8 cellular contexts compared by ENCODE assay signal in genomic region chr21:25578070-25578961, GRCh38. TPM values are rescaled to one million over a fixed set of nuclear protein-coding genes. Genes with fewer than 3 reads are reported as not detected.
A peak's percentile ranks its signal among the peaks of the same experiment; 100 is the strongest.
DNase-seq lines count a peak whose midpoint lies in the region; ATAC-seq and TF ChIP-seq lines count a peak whose summit lies in the region.

No MANE protein-coding gene starts in this region.

- no peak for TF ChIP-seq CTCF in GM12865 (IDR thresholded peaks at IDR 0.05; ENCODE audit: insufficient read depth, low read depth, low read length, missing control alignments)

- intact Hi-C loops in head of caudate nucleus (cut with DNase I): no loop called here
- intact Hi-C loops in cardiac septum (cut with DNase I): no loop called here

- ATAC-seq in GM19463 (IDR thresholded peaks at IDR 0.05; ENCODE audit: unreplicated experiment) (peak; percentile 33), HG03196 (IDR thresholded peaks at IDR 0.05; ENCODE audit: unreplicated experiment) (peak; percentile 19)
- no peak for ATAC-seq in activated naive CD8-positive, alpha-beta T cell treated with anti-CD3 and anti-CD28 coated beads, Interleukin-2, amount 10 ng/mL, durations not matched to agents 7 days and 5 days (ENCODE audit: low read depth)

- no peaks in the 10 kb centered on the region for H3K27me3 Mint-ChIP-seq in activated naive CD8-positive, alpha-beta T cell treated with anti-CD3 and anti-CD28 coated beads, Interleukin-2, amount 10 ng/mL, durations not matched to agents 7 days and 5 days

- POLR2A ChIA-PET in activated naive CD8-positive, alpha-beta T cell treated with anti-CD3 and anti-CD28 coated beads, Interleukin-2, amount 10 ng/mL, durations not matched to agents 7 days and 5 days (lab: Charles Lee): no interaction called here

- peaks cover 45% of the 10 kb centered on the region for H3K4me1 Mint-ChIP-seq in activated naive CD8-positive, alpha-beta T cell treated with anti-CD3 and anti-CD28 coated beads, Interleukin-2, amount 10 ng/mL, durations not matched to agents 7 days and 5 days

- no peaks in the 10 kb centered on the region for H3K9me3 Mint-ChIP-seq in activated naive CD8-positive, alpha-beta T cell treated with anti-CD3 and anti-CD28 coated beads, Interleukin-2, amount 10 ng/mL, durations not matched to agents 7 days and 5 days

- H3K4me3 ChIP-seq in GM12865 (ENCODE audit: low read depth, low read length): no peak overlapping the region

- peak overlapping the region; percentile 48 for H3K27ac Mint-ChIP-seq in activated naive CD8-positive, alpha-beta T cell treated with anti-CD3 and anti-CD28 coated beads, Interleukin-2, amount 10 ng/mL, durations not matched to agents 7 days and 5 days

- H3K4me3 Mint-ChIP-seq in activated naive CD8-positive, alpha-beta T cell treated with anti-CD3 and anti-CD28 coated beads, Interleukin-2, amount 10 ng/mL, durations not matched to agents 7 days and 5 days: no peak overlapping the region

- peaks cover 51% of the 10 kb centered on the region for H3K36me3 Mint-ChIP-seq in activated naive CD8-positive, alpha-beta T cell treated with anti-CD3 and anti-CD28 coated beads, Interleukin-2, amount 10 ng/mL, durations not matched to agents 7 days and 5 days

- H3K27ac ChIP-seq in caudate nucleus (ENCODE audit: low read depth, low read length): no peak overlapping the region

- peak; percentile 89 for DNase-seq in GM12865 (ENCODE audit: low read depth)
- no peak for DNase-seq in activated naive CD8-positive, alpha-beta T cell treated with anti-CD3 and anti-CD28 coated beads, Interleukin-2, amount 10 ng/mL, durations not matched to agents 7 days and 5 days
- no peak for DNase-seq in head of caudate nucleus
- DNase-seq in caudate nucleus (lab: John Stamatoyannopoulos, UW): no peak
- no peak for DNase-seq in ureter (ENCODE audit: low spot score)
- DNase-seq in cardiac septum (ENCODE audit: low spot score): no peak

RNA-seq across cellular contexts. Expression of gene MRPL39, which starts 29.0 kb away (rescaled TPM):
- total RNA-seq in activated naive CD8-positive, alpha-beta T cell treated with anti-CD3 and anti-CD28 coated beads, Interleukin-2, amount 10 ng/mL, durations not matched to agents 7 days and 5 days: 10 to 100 TPM; 34.1 to 34.2 TPM
- 24.0 TPM for total RNA-seq in ureter
- 40.7 TPM for total RNA-seq in cardiac septum
